Comparison of ENCODE assay signal across 9 cellular contexts in the genomic region with DNA sequence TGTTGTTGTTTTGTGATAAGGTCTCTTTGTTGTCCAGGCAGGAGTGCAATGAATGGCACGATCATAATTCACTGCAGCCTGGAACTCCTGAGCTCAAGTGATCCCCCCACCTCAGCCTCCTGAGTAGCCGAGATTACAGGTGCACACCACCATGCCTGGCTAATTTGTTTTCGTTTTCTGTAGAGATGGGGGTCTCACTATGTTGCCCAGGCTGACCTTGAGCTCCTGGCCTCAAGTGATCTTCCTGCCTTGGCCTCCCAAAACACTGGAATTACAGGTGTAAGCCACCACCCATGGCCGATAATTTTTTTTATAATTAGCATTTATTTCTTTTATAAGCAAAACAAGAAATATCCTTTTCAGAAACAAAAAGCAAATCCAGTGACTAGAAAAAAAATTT. TPM values are rescaled to one million over a fixed set of nuclear protein-coding genes. Genes with fewer than 3 reads are reported as not detected.
A peak's percentile ranks its signal among the peaks of the same experiment; 100 is the strongest.
DNase-seq lines count a peak whose midpoint lies in the region; ATAC-seq, FAIRE-seq and TF ChIP-seq lines count a peak whose summit lies in the region.
"Had no signal": no experiment of that assay in that cellular context is flagged by ENCODE, and none has a peak within 500 bp of the region (broad histone marks: within the 10 kb centered on the region; RNA-seq: fewer than 3 reads in every experiment).

No MANE protein-coding gene starts in this region.

- H3K9ac ChIP-seq in SK-N-SH = no peak overlapping the region
- no peak overlapping the region for H3K9ac ChIP-seq in endocrine pancreas (ENCODE audit: control insufficient read depth, insufficient read depth, low read length)

- H3K4me1 ChIP-seq in SK-N-SH (ENCODE audit: control insufficient read depth in 1 of 2, insufficient read depth in 2 of 2, low read depth in 1 of 2, low read length in 1 of 2) (peaks cover 3 to 25% of the 10 kb centered on the region in 2 experiments), endocrine pancreas (ENCODE audit: control insufficient read depth, insufficient read depth, low read length) (peaks cover 9% of the 10 kb centered on the region), spleen (peaks cover 2 to 87% (median 51%) of the 10 kb centered on the region in 6 donors)

- H3K9me2 ChIP-seq in SK-N-SH = no peaks in the 10 kb centered on the region

- H3K4me3 ChIP-seq in SK-N-SH (ENCODE audit: low read depth in 2 of 2, low read length in 1 of 2) (peak overlapping the region in 1 of 2 experiments; percentile 67; a peak in 1 of 4 replicates), endocrine pancreas (ENCODE audit: control insufficient read depth, insufficient read depth, low read length) (peak overlapping the region; percentile 67), spleen (peak overlapping the region; percentile 50 to 84 (median 61))

- no peak for DNase-seq in SK-N-SH
- DNase-seq in RWPE1 (ENCODE audit: low spot score) = no peak
- no peak for DNase-seq in spleen
- DNase-seq in H54 (ENCODE audit: insufficient read length, low spot score) = no peak
- DNase-seq in NCI-H1694 (lab: John Stamatoyannopoulos, UW) = no peak

- no peaks in the 10 kb centered on the region; the same call in 1 of the 2 replicates for H3K79me2 ChIP-seq in SK-N-SH (ENCODE audit: insufficient read depth)

- H3K9me3 ChIP-seq in SK-N-SH (no peaks in the 10 kb centered on the region), endocrine pancreas (ENCODE audit: control insufficient read depth, low read length) (no peaks in the 10 kb centered on the region), spleen (no peaks in the 10 kb centered on the region)

- ATAC-seq in SK-N-SH treated with all-trans-retinoic acid at 6 μM for 48 hours = no peak
- ATAC-seq in HG03457 (IDR thresholded peaks at IDR 0.05; ENCODE audit: unreplicated experiment) = no peak

- H3K36me3 ChIP-seq in SK-N-SH (replicated peaks in 1 of 2; ENCODE audit: control insufficient read depth in 1 of 2, insufficient read depth in 2 of 2, low read length in 1 of 2) (no peaks in the 10 kb centered on the region), endocrine pancreas (ENCODE audit: control insufficient read depth, insufficient read depth, low read length) (no peaks in the 10 kb centered on the region), spleen (peaks cover 0 to 24% (median 9%) of the 10 kb centered on the region in 6 donors)

- no peak for TF ChIP-seq RAD21 in SK-N-SH (IDR thresholded peaks at IDR 0.05; ENCODE audit: low read length)

- no peak for FAIRE-seq in H54 (lab: Jason Lieb, UNC)
- FAIRE-seq: A204.1 had no signal

- no peaks in the 10 kb centered on the region for H4K20me1 ChIP-seq in SK-N-SH (ENCODE audit: insufficient read depth)

- 83% methylated on average over 4 of the region's 4 CpGs for WGBS in SK-N-SH (ENCODE audit: low lambda C conversion rate)
- WGBS in spleen, 5 donors = 37 to 56% (median 46%) methylated on average over 4 of the region's 4 CpGs

- intact Hi-C loops in spleen (cut with DNase I; ENCODE audit: low total_unique reads) = no loop called here

- H3K27me3 ChIP-seq in SK-N-SH (ENCODE audit: insufficient read depth) (no peaks in the 10 kb centered on the region), endocrine pancreas (ENCODE audit: control insufficient read depth, insufficient read depth, low read length) (no peaks in the 10 kb centered on the region), spleen (replicated peaks in 1 of 7) (no peaks in the 10 kb centered on the region)

- H3K27ac ChIP-seq in SK-N-SH (ENCODE audit: low read depth in 2 of 2, low read length in 1 of 2) = peak overlapping the region in 1 of 2 experiments; percentile 50; a peak in 1 of 4 replicates
- peak overlapping the region; percentile 81 for H3K27ac ChIP-seq in RWPE1
- peak overlapping the region; percentile 62 to 97 (median 94) for H3K27ac ChIP-seq in spleen

- POLR2A ChIA-PET in SK-N-SH (lab: Yijun Ruan, JAX) (no interaction called here), RWPE1 (lab: Yijun Ruan, JAX; ENCODE audit: low non-redundant PET) (no interaction called here)

- TF ChIP-seq POLR2A in spleen (IDR thresholded peaks at IDR 0.05) (no peak), H54 (IDR thresholded peaks at IDR 0.05; ENCODE audit: low read depth, low read length) (no peak)

- peaks cover 44% of the 10 kb centered on the region for H3F3A ChIP-seq in SK-N-SH (replicated peaks; ENCODE audit: insufficient read depth)

- CTCF ChIA-PET in SK-N-SH (lab: Yijun Ruan, JAX) (interaction anchor here (0.7 to 2.3 kb wide), 9 partner anchors 8 to 648 kb away, joined by 3 to 10 read pairs (median 4); no protein-coding TSS in a partner anchor), RWPE1 (lab: Yijun Ruan, JAX) (interaction anchor here (0.6 to 0.7 kb wide), 4 partner anchors 16 to 114 kb away, joined by 3 to 5 read pairs (median 3); no protein-coding TSS in a partner anchor)

- TF ChIP-seq EP300 in SK-N-SH (IDR thresholded peaks at IDR 0.05; ENCODE audit: borderline replicate concordance in 1 of 2, low read depth in 1 of 2, low read length in 1 of 2) = no peak

- H2AFZ ChIP-seq in SK-N-SH (ENCODE audit: low read depth) = peak overlapping the region; percentile 91

- peak overlapping the region; percentile 68 for H3K4me2 ChIP-seq in SK-N-SH

- TF ChIP-seq CTCF in SK-N-SH (IDR thresholded peaks at IDR 0.05) = no peak
- TF ChIP-seq CTCF in RWPE1 (conservative IDR thresholded peaks at IDR 0.05; ENCODE audit: low read depth) = no peak
- no peak for TF ChIP-seq CTCF in spleen (IDR thresholded peaks at IDR 0.05 in 8 of 11, conservative IDR thresholded peaks at IDR 0.05 in 3 of 11)

TF ChIP-seq in SK-N-SH, 30 proteins besides CTCF, POLR2A, EP300 and RAD21:
- TF ChIP-seq SMC3 (IDR thresholded peaks at IDR 0.05; ENCODE audit: low read depth, low read length) (no peak), SIN3A (IDR thresholded peaks at IDR 0.05; ENCODE audit: borderline replicate concordance, low read depth, low read length) (no peak), FOXJ3 (CRISPR knock-in tag; IDR thresholded peaks at IDR 0.05) (no peak), RXRA (IDR thresholded peaks at IDR 0.05; ENCODE audit: borderline replicate concordance, low read depth) (no peak), RFX5 (IDR thresholded peaks at IDR 0.05; ENCODE audit: low read length) (no peak)
- TF ChIP-seq, protein P1, sequence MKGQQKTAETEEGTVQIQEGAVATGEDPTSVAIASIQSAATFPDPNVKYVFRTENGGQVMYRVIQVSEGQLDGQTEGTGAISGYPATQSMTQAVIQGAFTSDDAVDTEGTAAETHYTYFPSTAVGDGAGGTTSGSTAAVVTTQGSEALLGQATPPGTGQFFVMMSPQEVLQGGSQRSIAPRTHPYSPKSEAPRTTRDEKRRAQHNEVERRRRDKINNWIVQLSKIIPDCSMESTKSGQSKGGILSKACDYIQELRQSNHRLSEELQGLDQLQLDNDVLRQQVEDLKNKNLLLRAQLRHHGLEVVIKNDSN (IDR thresholded peaks at IDR 0.05; ENCODE audit: borderline replicate concordance, low read depth) = no peak

TF ChIP-seq in SK-N-SH treated with all-trans-retinoic acid at 6 μM for 48 hours, 23 proteins besides CTCF, POLR2A, EP300 and RAD21:
- no peak for TF ChIP-seq ESRRG (CRISPR knock-in tag; IDR thresholded peaks at IDR 0.05)
- TF ChIP-seq, protein P2, sequence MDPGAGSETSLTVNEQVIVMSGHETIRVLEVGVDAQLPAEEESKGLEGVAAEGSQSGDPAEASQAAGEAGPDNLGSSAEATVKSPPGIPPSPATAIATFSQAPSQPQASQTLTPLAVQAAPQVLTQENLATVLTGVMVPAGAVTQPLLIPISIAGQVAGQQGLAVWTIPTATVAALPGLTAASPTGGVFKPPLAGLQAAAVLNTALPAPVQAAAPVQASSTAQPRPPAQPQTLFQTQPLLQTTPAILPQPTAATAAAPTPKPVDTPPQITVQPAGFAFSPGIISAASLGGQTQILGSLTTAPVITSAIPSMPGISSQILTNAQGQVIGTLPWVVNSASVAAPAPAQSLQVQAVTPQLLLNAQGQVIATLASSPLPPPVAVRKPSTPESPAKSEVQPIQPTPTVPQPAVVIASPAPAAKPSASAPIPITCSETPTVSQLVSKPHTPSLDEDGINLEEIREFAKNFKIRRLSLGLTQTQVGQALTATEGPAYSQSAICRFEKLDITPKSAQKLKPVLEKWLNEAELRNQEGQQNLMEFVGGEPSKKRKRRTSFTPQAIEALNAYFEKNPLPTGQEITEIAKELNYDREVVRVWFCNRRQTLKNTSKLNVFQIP (CRISPR knock-in tag; IDR thresholded peaks at IDR 0.05; ENCODE audit: borderline replicate concordance, low read depth) = no peak
- TF ChIP-seq ARNTL (CRISPR knock-in tag; IDR thresholded peaks at IDR 0.05; ENCODE audit: borderline replicate concordance, low read depth) = no peak
- TF ChIP-seq ZNF8 (CRISPR knock-in tag; IDR thresholded peaks at IDR 0.05) = no peak
- TF ChIP-seq RARB (CRISPR knock-in tag; IDR thresholded peaks at IDR 0.05) = no peak
- no peak for TF ChIP-seq ISL1 (CRISPR knock-in tag; IDR thresholded peaks at IDR 0.05)
- TF ChIP-seq, protein P3, sequence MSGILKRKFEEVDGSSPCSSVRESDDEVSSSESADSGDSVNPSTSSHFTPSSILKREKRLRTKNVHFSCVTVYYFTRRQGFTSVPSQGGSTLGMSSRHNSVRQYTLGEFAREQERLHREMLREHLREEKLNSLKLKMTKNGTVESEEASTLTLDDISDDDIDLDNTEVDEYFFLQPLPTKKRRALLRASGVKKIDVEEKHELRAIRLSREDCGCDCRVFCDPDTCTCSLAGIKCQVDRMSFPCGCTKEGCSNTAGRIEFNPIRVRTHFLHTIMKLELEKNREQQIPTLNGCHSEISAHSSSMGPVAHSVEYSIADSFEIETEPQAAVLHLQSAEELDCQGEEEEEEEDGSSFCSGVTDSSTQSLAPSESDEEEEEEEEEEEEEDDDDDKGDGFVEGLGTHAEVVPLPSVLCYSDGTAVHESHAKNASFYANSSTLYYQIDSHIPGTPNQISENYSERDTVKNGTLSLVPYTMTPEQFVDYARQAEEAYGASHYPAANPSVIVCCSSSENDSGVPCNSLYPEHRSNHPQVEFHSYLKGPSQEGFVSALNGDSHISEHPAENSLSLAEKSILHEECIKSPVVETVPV (CRISPR knock-in tag; IDR thresholded peaks at IDR 0.05) = no peak
- no peak for TF ChIP-seq CSDC2 (CRISPR knock-in tag; IDR thresholded peaks at IDR 0.05)
- TF ChIP-seq ZC3H10 (CRISPR knock-in tag; IDR thresholded peaks at IDR 0.05) = no peak
- TF ChIP-seq OSR1 (CRISPR knock-in tag; IDR thresholded peaks at IDR 0.05) = no peak
- no peak for TF ChIP-seq GLIS3 (CRISPR knock-in tag; IDR thresholded peaks at IDR 0.05)
- no peak for TF ChIP-seq TOX (CRISPR knock-in tag; IDR thresholded peaks at IDR 0.05; ENCODE audit: borderline replicate concordance)
- TF ChIP-seq ZNF70 (CRISPR knock-in tag; IDR thresholded peaks at IDR 0.05) = no peak
- no peak for TF ChIP-seq ZFP30 (CRISPR knock-in tag; IDR thresholded peaks at IDR 0.05)
- no peak for TF ChIP-seq TCF4 (CRISPR knock-in tag; IDR thresholded peaks at IDR 0.05; ENCODE audit: borderline replicate concordance)
- no peak for TF ChIP-seq BACH2 (CRISPR knock-in tag; IDR thresholded peaks at IDR 0.05; ENCODE audit: borderline replicate concordance)
- TF ChIP-seq SNAI2 (CRISPR knock-in tag; IDR thresholded peaks at IDR 0.05) = no peak

RNA-seq across cellular contexts. Expression of a gene that starts 3.6 kb away (rescaled TPM):
- polyA plus RNA-seq in SK-N-SH (2012; rRNA removed) = 11.2 and 11.3 TPM in 2 replicates
- polyA plus RNA-seq in SK-N-SH (2012; cell fraction: cytosol; rRNA removed) = 10.4 and 16.1 TPM in 2 replicates
- polyA plus RNA-seq in SK-N-SH (2012; cell fraction: nucleus; rRNA removed) = 2.6 and 6.1 TPM in 2 replicates
- total RNA-seq in spleen = 100 to 1,000 TPM; 156 to 341 (median 215) TPM
- polyA plus RNA-seq in spleen = 100 to 1,000 TPM; 193 to 321 (median 256) TPM

Comparison
In these comparisons a context has a peak if more than half of its experiments do, and no peak if none do; other contexts are left out.
1. RNA of a gene that starts 3.6 kb away (polyA plus RNA-seq): 193 to 321 TPM in spleen; 2.6 to 16.1 TPM in SK-N-SH; every median in the first group is over 10 times any median in the second.